In the genomic region with DNA sequence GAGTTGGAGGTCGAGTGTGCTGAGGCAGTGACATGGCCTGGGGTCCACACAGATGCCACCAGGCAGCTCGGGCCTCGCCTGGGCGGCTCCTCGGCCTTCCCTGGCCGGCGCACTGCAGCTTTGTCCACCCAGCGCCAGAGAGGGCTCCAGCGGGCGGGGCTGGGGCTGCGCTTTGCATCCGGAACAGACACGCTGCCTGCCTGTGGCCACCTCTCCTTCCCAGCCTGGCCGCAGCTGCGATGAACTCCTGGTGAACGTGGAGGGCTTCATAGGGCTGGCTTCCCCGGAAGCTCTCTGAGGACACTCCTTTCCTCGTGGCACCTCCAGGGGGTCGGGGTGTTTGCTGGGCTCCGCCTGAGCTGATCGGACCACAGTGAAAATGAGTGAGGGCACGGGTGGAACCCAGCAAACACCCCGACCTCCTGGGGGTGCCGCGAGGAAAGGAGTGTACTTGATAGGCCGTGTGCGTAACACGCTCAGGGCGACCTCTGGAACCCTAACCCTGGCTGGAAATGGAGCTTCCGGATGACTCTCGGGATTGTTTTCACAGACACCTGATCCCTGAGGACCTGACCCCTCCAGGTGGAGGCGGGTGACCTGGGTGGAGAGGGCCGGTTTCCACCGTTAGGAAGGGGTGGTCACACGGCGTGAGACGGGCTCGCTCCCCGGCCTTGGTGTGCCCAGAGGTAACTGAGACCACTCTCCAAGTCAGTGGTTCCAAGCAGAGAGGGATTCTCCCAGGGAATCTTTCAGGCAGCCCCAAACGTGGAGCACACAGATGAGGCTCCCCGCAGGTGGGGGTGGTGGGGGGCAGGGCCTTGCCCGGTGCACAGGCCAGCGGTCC, we compare ENCODE assay signal across 10 cellular contexts. TPM values are rescaled to one million over a fixed set of nuclear protein-coding genes. Genes with fewer than 3 reads are reported as not detected.
A peak's percentile ranks its signal among the peaks of the same experiment; 100 is the strongest.
DNase-seq lines count a peak whose midpoint lies in the region; ATAC-seq and TF ChIP-seq lines count a peak whose summit lies in the region.
"Had no signal": no experiment of that assay in that cellular context is flagged by ENCODE, and none has a peak within 500 bp of the region (broad histone marks: within the 10 kb centered on the region; RNA-seq: fewer than 3 reads in every experiment).

No MANE protein-coding gene starts in this region.

- no peaks in the 10 kb centered on the region for H3K27me3 ChIP-seq in rectal smooth muscle tissue (ENCODE audit: control insufficient read depth, insufficient read depth, low read length)

- DNase-seq in AG20443 (ENCODE audit: low spot score) (peak; percentile 90), SK-N-DZ (ENCODE audit: low spot score) (peak; percentile 35), glutamatergic neuron (peak; percentile 40), progenitor cell of endocrine pancreas (ENCODE audit: low spot score, unreplicated experiment) (no peak), NCI-H2171 treated with DMSO at 0.1 percent for 48 hours (lab: John Stamatoyannopoulos, UW) (no peak)
- DNase-seq: activated CD8-positive, alpha-beta memory T cell treated with anti-CD3 and anti-CD28 coated beads for 24 hours; NCI-H1436 had no signal

- no peak for ATAC-seq in GM21390 (IDR thresholded peaks at IDR 0.05; ENCODE audit: unreplicated experiment)
- no peak for ATAC-seq in GM21825 (IDR thresholded peaks at IDR 0.05; ENCODE audit: unreplicated experiment)

- peaks cover 4% of the 10 kb centered on the region for H3K4me1 Mint-ChIP-seq in glutamatergic neuron (ENCODE audit: low read depth, unreplicated experiment)
- H3K4me1 Mint-ChIP-seq in progenitor cell of endocrine pancreas (ENCODE audit: low read depth) = no peaks in the 10 kb centered on the region

- H3K4me3 Mint-ChIP-seq in glutamatergic neuron (ENCODE audit: unreplicated experiment) = no peak overlapping the region
- no peak overlapping the region for H3K4me3 Mint-ChIP-seq in progenitor cell of endocrine pancreas (ENCODE audit: low read depth)

- H3K9me3 Mint-ChIP-seq in glutamatergic neuron (ENCODE audit: unreplicated experiment) (no peaks in the 10 kb centered on the region), progenitor cell of endocrine pancreas (ENCODE audit: low read depth) (no peaks in the 10 kb centered on the region)

- H3K27me3 Mint-ChIP-seq in glutamatergic neuron (ENCODE audit: unreplicated experiment) (peaks cover 3% of the 10 kb centered on the region), progenitor cell of endocrine pancreas (peaks cover 22% of the 10 kb centered on the region)

- no peaks in the 10 kb centered on the region for H3K36me3 Mint-ChIP-seq in glutamatergic neuron (ENCODE audit: unreplicated experiment)
- no peaks in the 10 kb centered on the region for H3K36me3 Mint-ChIP-seq in progenitor cell of endocrine pancreas (ENCODE audit: insufficient read depth)

- peaks cover 2% of the 10 kb centered on the region for H3K4me1 ChIP-seq in rectal smooth muscle tissue (ENCODE audit: control insufficient read depth, insufficient read depth, low read length)

- TF ChIP-seq CTCF in glutamatergic neuron (IDR thresholded peaks at IDR 0.05; ENCODE audit: partially characterized antibody, unreplicated experiment) (no peak), progenitor cell of endocrine pancreas (IDR thresholded peaks at IDR 0.05; ENCODE audit: unreplicated experiment) (no peak)

- H3K36me3 ChIP-seq in rectal smooth muscle tissue (ENCODE audit: control insufficient read depth, insufficient read depth, low read length) = no peaks in the 10 kb centered on the region

- no peak overlapping the region for H3K27ac ChIP-seq in rectal smooth muscle tissue (ENCODE audit: low read depth, low read length)

- peak overlapping the region; percentile 34 for H3K4me3 ChIP-seq in rectal smooth muscle tissue (ENCODE audit: low read length)

- no peak overlapping the region for H3K27ac Mint-ChIP-seq in glutamatergic neuron (ENCODE audit: unreplicated experiment)
- no peak overlapping the region for H3K27ac Mint-ChIP-seq in progenitor cell of endocrine pancreas

- H3K9ac ChIP-seq in rectal smooth muscle tissue (ENCODE audit: low read length) = no peak overlapping the region

RNA-seq across cellular contexts. Expression of gene RXRA, which starts 31.8 kb away (rescaled TPM):
- polyA plus RNA-seq in SK-N-DZ (2014; cell fraction: cytosol; rRNA removed) = 4.3 and 5.7 TPM in 2 replicates
- 3.2 and 3.3 TPM in 2 replicates for polyA plus RNA-seq in SK-N-DZ (2014; cell fraction: nucleus; rRNA removed)
- total RNA-seq in glutamatergic neuron (ENCODE audit: unreplicated experiment) (20.5 TPM), progenitor cell of endocrine pancreas (58.4 and 64.8 TPM in 2 replicates)

Comparison
In these comparisons a context has a peak if more than half of its experiments do, and no peak if none do; other contexts are left out.
1. DNase-seq: peak in AG20443 (single experiment), SK-N-DZ (single experiment) and glutamatergic neuron (single experiment); none in progenitor cell of endocrine pancreas (single experiment) and NCI-H2171 treated with DMSO at 0.1 percent for 48 hours (single experiment).